ENCODE assay signal across 30 cellular contexts in genomic region chr16:79843145-79843544, GRCh38.
"Had no signal": no experiment of that assay in that cellular context is flagged by ENCODE, and none has a peak within 500 bp of the region (broad histone marks: within the 10 kb centered on the region; RNA-seq: fewer than 3 reads in every experiment).

No MANE protein-coding gene starts in this region.

- H3K9me3 ChIP-seq: colonic mucosa had no signal

- H3K36me3 ChIP-seq: brain microvascular endothelial cell, colonic mucosa had no signal

- ATAC-seq: PC-3, Right ventricle myocardium inferior, SK-N-SH treated with all-trans-retinoic acid at 6 μM for 48 hours, T-cell had no signal

- H3K9ac ChIP-seq: KMS-11 had no signal

- H3K9me3 Mint-ChIP-seq: activated naive CD8-positive, alpha-beta T cell treated with anti-CD3 and anti-CD28 coated beads for 36 hours; T-cell had no signal

- H3K4me3 ChIP-seq: colonic mucosa had no signal

- H3K4me2 ChIP-seq: KMS-11 had no signal

- H3K4me3 Mint-ChIP-seq: activated naive CD8-positive, alpha-beta T cell treated with anti-CD3 and anti-CD28 coated beads for 36 hours; T-cell had no signal

- DNase-seq: activated CD4-positive, alpha-beta T cell treated with anti-CD3 and anti-CD28 coated beads, Interleukin-2, amount 50 U/mL, for 4 hours; activated CD8-positive, alpha-beta memory T cell treated with anti-CD3 and anti-CD28 coated beads, Interleukin-2, amount 50 U/mL, for 4 hours; activated effector memory CD4-positive, alpha-beta T cell treated with anti-CD3 and anti-CD28 coated beads, Interleukin-2, amount 50 U/mL, for 16 hours; activated naive CD4-positive, alpha-beta T cell; activated naive CD4-positive, alpha-beta T cell treated with anti-CD3 and anti-CD28 coated beads, Interleukin-2, amount 50 U/mL, for 16 hours; activated naive CD8-positive, alpha-beta T cell treated with anti-CD3 and anti-CD28 coated beads for 36 hours; activated T-cell treated with anti-CD3 and anti-CD28 coated beads for 4 hours; amniotic stem cell; aorta; brain microvascular endothelial cell; central memory CD4-positive, alpha-beta T cell; colonic mucosa; MM.1S; MV-4-11; NCI-H1092; NCI-H1436 treated with DMSO at 0.1 percent for 48 hours; NCI-H1694 treated with DMSO at 0.1 percent for 48 hours; NCI-H2029; NCI-H345; NCI-H524 treated with DMSO at 0.1 percent for 48 hours; NK-92 treated with Interleukin-12 subunit alpha and Interleukin-12 subunit beta, amount 100 ng/mL, for 24 hours; PC-3; SIG-M5; T-cell; T1000 had no signal

- H3K27ac ChIP-seq: brain microvascular endothelial cell, colonic mucosa, KMS-11, RWPE1 had no signal

- H3K4me1 ChIP-seq: colonic mucosa had no signal

- H3K36me3 Mint-ChIP-seq: activated naive CD8-positive, alpha-beta T cell treated with anti-CD3 and anti-CD28 coated beads for 36 hours; T-cell had no signal

- H3K27me3 ChIP-seq: brain microvascular endothelial cell, colonic mucosa had no signal

- H3K27ac Mint-ChIP-seq: activated naive CD8-positive, alpha-beta T cell treated with anti-CD3 and anti-CD28 coated beads for 36 hours; T-cell had no signal

- FAIRE-seq: RCC 7860 had no signal
